Comparison of ENCODE assay signal across 2 cellular contexts in the genomic region with DNA sequence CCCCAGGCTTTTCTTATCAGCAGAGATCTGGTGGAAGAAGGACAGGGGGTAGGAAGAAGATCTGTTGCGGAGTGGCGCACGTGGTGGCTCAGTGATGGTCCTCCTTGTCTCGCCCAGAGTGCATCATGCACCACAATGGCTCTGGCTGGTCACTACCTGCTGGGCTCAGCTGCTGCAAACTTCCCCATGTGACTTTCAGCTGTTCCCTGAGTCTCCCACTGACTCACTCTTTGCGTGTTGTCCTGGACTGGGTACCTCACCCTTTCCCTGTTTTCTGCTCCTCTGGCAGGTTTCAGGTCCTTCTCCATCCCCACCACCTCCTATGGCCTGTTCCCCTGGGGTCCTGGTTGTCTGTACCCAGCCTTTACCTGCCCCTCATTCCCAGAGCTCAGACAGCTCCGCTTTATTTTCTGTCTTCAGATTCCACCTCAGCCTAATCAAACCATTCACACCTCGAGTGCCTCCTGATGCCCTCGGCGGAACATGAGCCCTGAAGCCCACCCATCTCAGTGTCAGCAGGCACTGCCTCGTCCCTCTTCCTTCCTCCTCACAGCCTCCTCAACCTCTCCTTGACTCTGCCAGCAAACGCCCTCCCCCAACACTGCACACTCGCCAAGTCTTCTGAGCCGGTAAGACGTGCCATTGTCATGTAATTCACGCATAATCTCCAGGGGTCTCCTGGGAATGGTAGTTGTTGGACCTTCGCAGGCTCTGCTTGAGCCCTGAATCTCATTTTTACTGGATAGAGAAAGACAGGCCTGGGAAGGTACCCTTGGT.
A peak's percentile ranks its signal among the peaks of the same experiment; 100 is the strongest.
TF ChIP-seq lines count a peak whose summit lies in the region.

No MANE protein-coding gene starts in this region.

TF ChIP-seq in IMR-90, 13 proteins besides CTCF, POLR2A, EP300 and RAD21:
- TF ChIP-seq FOS (IDR thresholded peaks at IDR 0.05; ENCODE audit: low read depth, low read length): no peak
- TF ChIP-seq, protein P1, sequence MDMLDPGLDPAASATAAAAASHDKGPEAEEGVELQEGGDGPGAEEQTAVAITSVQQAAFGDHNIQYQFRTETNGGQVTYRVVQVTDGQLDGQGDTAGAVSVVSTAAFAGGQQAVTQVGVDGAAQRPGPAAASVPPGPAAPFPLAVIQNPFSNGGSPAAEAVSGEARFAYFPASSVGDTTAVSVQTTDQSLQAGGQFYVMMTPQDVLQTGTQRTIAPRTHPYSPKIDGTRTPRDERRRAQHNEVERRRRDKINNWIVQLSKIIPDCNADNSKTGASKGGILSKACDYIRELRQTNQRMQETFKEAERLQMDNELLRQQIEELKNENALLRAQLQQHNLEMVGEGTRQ (IDR thresholded peaks at IDR 0.05; ENCODE audit: low read depth, low read length): peak; percentile 76

TF ChIP-seq in H1, 55 proteins besides CTCF, POLR2A, EP300 and RAD21:
- no peak for TF ChIP-seq MAFK (IDR thresholded peaks at IDR 0.05; ENCODE audit: low read depth, low read length)
- 0 out of 2 replicates have a peak, but pooled peaks have one; percentile 11 for TF ChIP-seq SIX5 (IDR thresholded peaks at IDR 0.05; ENCODE audit: low read depth, low read length)
- TF ChIP-seq BRCA1 (IDR thresholded peaks at IDR 0.05; ENCODE audit: low read depth, low read length): no peak
- TF ChIP-seq ZNF274 (IDR thresholded peaks at IDR 0.05; ENCODE audit: borderline replicate concordance, extremely low read depth, low read length): no peak
- no peak for TF ChIP-seq TAF7 (optimal IDR thresholded peaks at IDR 0.05; ENCODE audit: borderline replicate concordance, low read depth, low read length)
- TF ChIP-seq RBBP5 (IDR thresholded peaks at IDR 0.05; ENCODE audit: borderline replicate concordance, low read depth, low read length): no peak
- TF ChIP-seq CREB1 (IDR thresholded peaks at IDR 0.05): peak; percentile 44; the same call in 1 of the 2 replicates
- TF ChIP-seq E2F6 (IDR thresholded peaks at IDR 0.05): peak; percentile 76
- TF ChIP-seq, protein P2, sequence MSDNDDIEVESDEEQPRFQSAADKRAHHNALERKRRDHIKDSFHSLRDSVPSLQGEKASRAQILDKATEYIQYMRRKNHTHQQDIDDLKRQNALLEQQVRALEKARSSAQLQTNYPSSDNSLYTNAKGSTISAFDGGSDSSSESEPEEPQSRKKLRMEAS (IDR thresholded peaks at IDR 0.05): peak; percentile 52; the same call in 1 of the 2 replicates
- TF ChIP-seq HDAC6 (IDR thresholded peaks at IDR 0.05; ENCODE audit: low read depth, low read length): no peak
- peak; percentile 97 for TF ChIP-seq POU5F1 (IDR thresholded peaks at IDR 0.05; ENCODE audit: low read depth, low read length)
- TF ChIP-seq SRF (IDR thresholded peaks at IDR 0.05; ENCODE audit: low read depth, low read length): no peak
- 0 out of 2 replicates have a peak, but pooled peaks have one; percentile 53 for TF ChIP-seq SP1 (IDR thresholded peaks at IDR 0.05; ENCODE audit: low read depth, low read length)
- peak; percentile 55; the same call in 1 of the 2 replicates for TF ChIP-seq POLR2AphosphoS5 (IDR thresholded peaks at IDR 0.05; ENCODE audit: low read depth, low read length)
- TF ChIP-seq ASH2L (IDR thresholded peaks at IDR 0.05; ENCODE audit: low read length): peak; percentile 66
- no peak for TF ChIP-seq GABPA (IDR thresholded peaks at IDR 0.05; ENCODE audit: borderline replicate concordance, insufficient read depth, low read length)
- no peak for TF ChIP-seq FOSL1 (IDR thresholded peaks at IDR 0.05; ENCODE audit: insufficient read depth, low read depth, low read length)
- no peak for TF ChIP-seq SIN3A (conservative IDR thresholded peaks at IDR 0.05 in 1 of 2, IDR thresholded peaks at IDR 0.05 in 1 of 2; ENCODE audit: low read depth in 1 of 2, low read length in 2 of 2)
- TF ChIP-seq EZH2 (IDR thresholded peaks at IDR 0.05; ENCODE audit: low read depth, low read length, severe bottlenecking): no peak
- no peak for TF ChIP-seq JUN (IDR thresholded peaks at IDR 0.05; ENCODE audit: low read depth, low read length)
